In genomic region chr16:29130901-29131851, GRCh38 we compare ENCODE assay signal across 8 cellular contexts.
DNase-seq lines count a peak whose midpoint lies in the region; ATAC-seq and TF ChIP-seq lines count a peak whose summit lies in the region.
"Not testable (repeated sequence)": the region's sequence is repeated elsewhere in the genome, so short reads cannot be mapped to it uniquely, and the experiment has no call there.

No MANE protein-coding gene starts in this region.

- CTCF ChIA-PET in Panc1 (lab: Charles Lee), result not testable (repeated sequence)

- not testable (repeated sequence) for TF ChIP-seq POLR2A in breast epithelium (IDR thresholded peaks at IDR 0.05); tibial nerve (IDR thresholded peaks at IDR 0.05)

- not testable (repeated sequence) for H3K27ac ChIP-seq in Panc1 (ENCODE audit: low read length)
- H3K27ac ChIP-seq in breast epithelium (peak overlapping the region; percentile 68 to 83), lower lobe of right lung (peak overlapping the region; percentile 68), psoas muscle (peak overlapping the region; percentile 23), tibial nerve (peak overlapping the region; percentile 36 to 79 (median 65))

- not testable (repeated sequence) for H3K36me3 ChIP-seq in Panc1 (ENCODE audit: control insufficient read depth, insufficient read depth, low read length); breast epithelium; lower lobe of right lung; psoas muscle (ENCODE audit: insufficient read depth in 1 of 2, low read depth in 1 of 2); tibial nerve

- POLR2A ChIA-PET in Panc1 (lab: Charles Lee), result not testable (repeated sequence)

- TF ChIP-seq EP300 in tibial nerve (IDR thresholded peaks at IDR 0.05), result peak in 1 of 2 donors; percentile 24

- TF ChIP-seq CTCF in Panc1 (IDR thresholded peaks at IDR 0.05); breast epithelium (IDR thresholded peaks at IDR 0.05); fibroblast of mammary gland (conservative IDR thresholded peaks at IDR 0.05; ENCODE audit: control insufficient read depth, insufficient read depth, low read depth, low read length); lower lobe of right lung (IDR thresholded peaks at IDR 0.05); psoas muscle (IDR thresholded peaks at IDR 0.05); tibial nerve (IDR thresholded peaks at IDR 0.05): not testable (repeated sequence)

- 21 to 32% (median 28%) methylated on average over 20 to 33 of the region's 33 CpGs for WGBS in psoas muscle, 3 donors
- 7 to 24% methylated on average over 6 to 9 of the region's 33 CpGs for WGBS in tibial nerve, 2 donors

- ATAC-seq in Panc1 (0 out of 2 replicates have a peak, but pooled peaks have one; percentile 6), left ventricle myocardium superior (peak; percentile 57), lower lobe of right lung (peak; percentile 4 to 19), psoas muscle (peak; percentile 28 to 38 (median 30))

- H3K9me3 ChIP-seq in Panc1 (ENCODE audit: control insufficient read depth, insufficient read depth, low read depth, low read length); breast epithelium; lower lobe of right lung; psoas muscle; tibial nerve: not testable (repeated sequence)

- DNase-seq in EL, result peak; percentile 18
- not testable (repeated sequence) for DNase-seq in Panc1 (ENCODE audit: low read depth, low spot score); lower lobe of right lung; psoas muscle; tibial nerve (ENCODE audit: low spot score in 2 of 2)
- peak in 1 of 2 donors; percentile 40 for DNase-seq in breast epithelium (ENCODE audit: low spot score in 2 of 2)
- peak; percentile 20 for DNase-seq in fibroblast of mammary gland (ENCODE audit: low read depth)
- peak; percentile 48 for DNase-seq in left ventricle myocardium superior

- intact Hi-C loops in Panc1 (cut with micrococcal nuclease; ENCODE audit: unreplicated experiment); breast epithelium (cut with DNase I; ENCODE audit: low total_unique reads); left ventricle myocardium superior (cut with micrococcal nuclease); lower lobe of right lung (cut with DNase I); psoas muscle (cut with DNase I): not testable (repeated sequence)

- in situ Hi-C loops in Panc1 (cut with HindIII; ENCODE audit: low pct_unique_long_range_greater_than_20kb, low sequenced_read_pairs), result not testable (repeated sequence)

- not testable (repeated sequence) for BruUV-seq in Panc1 (replicated peaks; lab: Mats Ljungman, UMichigan)

- not testable (repeated sequence) for H3K4me3 ChIP-seq in Panc1 (ENCODE audit: low read depth in 2 of 2, low read length in 2 of 2); fibroblast of mammary gland (ENCODE audit: control insufficient read depth, low read depth, low read length); lower lobe of right lung; psoas muscle; tibial nerve
- H3K4me3 ChIP-seq in breast epithelium, result peak overlapping the region in 1 of 3 donors; percentile 19

- H3K4me1 ChIP-seq in Panc1 (ENCODE audit: control insufficient read depth, insufficient read depth, low read length); breast epithelium; psoas muscle: not testable (repeated sequence)
- H3K4me1 ChIP-seq in lower lobe of right lung, result peaks cover 16% of the 10 kb centered on the region
- H3K4me1 ChIP-seq in tibial nerve, result peaks cover 0 to 61% (median 11%) of the 10 kb centered on the region in 4 donors

- not testable (repeated sequence) for H3K27me3 ChIP-seq in Panc1 (ENCODE audit: control insufficient read depth, insufficient read depth, low read length); breast epithelium; lower lobe of right lung (ENCODE audit: low read depth); psoas muscle (ENCODE audit: insufficient read depth in 3 of 3, low read length in 2 of 3); tibial nerve

Comparison
In these comparisons a context has a peak if more than half of its experiments do, and no peak if none do; other contexts are left out.
1. ATAC-seq: peak in every context shown above with its lines; median percentile 57 in left ventricle myocardium superior; 30 in psoas muscle; 12 in lower lobe of right lung; 6 in Panc1.